ENCODE assay signal across 23 cellular contexts in the genomic region with DNA sequence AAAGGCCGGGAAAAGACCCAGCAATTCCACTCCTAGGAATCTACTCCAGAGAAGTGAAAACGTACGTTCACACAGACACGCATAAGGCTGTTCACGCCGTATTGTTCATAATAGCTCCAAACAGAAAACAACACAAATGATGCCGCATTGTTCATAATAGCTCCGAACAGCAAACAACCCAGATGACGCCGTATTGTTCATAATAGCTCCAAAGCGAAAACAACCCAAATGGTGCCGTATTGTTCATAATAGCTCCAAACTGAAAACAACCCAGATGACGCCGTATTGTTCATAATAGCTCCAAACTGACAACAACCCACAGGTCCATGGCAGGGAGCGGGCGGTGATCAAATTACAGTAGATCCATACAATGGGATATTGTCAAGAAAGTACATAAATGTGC.
DNase-seq lines count a peak whose midpoint lies in the region; ATAC-seq, FAIRE-seq and TF ChIP-seq lines count a peak whose summit lies in the region.
"Had no signal": no experiment of that assay in that cellular context is flagged by ENCODE, and none has a peak within 500 bp of the region (broad histone marks: within the 10 kb centered on the region; RNA-seq: fewer than 3 reads in every experiment).

No MANE protein-coding gene starts in this region.

- no peak overlapping the region for H3K4me3 ChIP-seq in OCI-LY7 (ENCODE audit: low read depth, low read length, poor library complexity, severe bottlenecking)
- H3K4me3 ChIP-seq: SJSA1, uterus had no signal

- H3K27ac Mint-ChIP-seq in activated CD4-positive, alpha-beta memory T cell treated with anti-CD3 and anti-CD28 coated beads, Interleukin-2, amount 10 ng/mL, durations not matched to agents 7 days and 5 days = no peak overlapping the region
- H3K27ac Mint-ChIP-seq: nephron progenitor cell had no signal

- no peaks in the 10 kb centered on the region for H3K4me1 ChIP-seq in OCI-LY7 (ENCODE audit: insufficient read depth, low read length, poor library complexity, severe bottlenecking)
- H3K4me1 ChIP-seq: SJSA1, uterus had no signal

- no peaks in the 10 kb centered on the region for H3K9me2 ChIP-seq in OCI-LY7 (ENCODE audit: insufficient read depth, low read length)

- TF ChIP-seq CTCF in OCI-LY7 (conservative IDR thresholded peaks at IDR 0.05; ENCODE audit: low read length) = no peak

- H3K36me3 Mint-ChIP-seq in activated CD4-positive, alpha-beta memory T cell treated with anti-CD3 and anti-CD28 coated beads, Interleukin-2, amount 10 ng/mL, durations not matched to agents 7 days and 5 days (ENCODE audit: low read depth) = peaks cover 2% of the 10 kb centered on the region

- H2AFZ ChIP-seq in OCI-LY7 (ENCODE audit: low read length) = no peak overlapping the region

- no peaks in the 10 kb centered on the region for H4K20me1 ChIP-seq in OCI-LY7 (ENCODE audit: insufficient read depth, low read length)

- no peaks in the 10 kb centered on the region for H3K9me3 ChIP-seq in OCI-LY7 (ENCODE audit: low read length)
- H3K9me3 ChIP-seq: SJSA1, uterus had no signal

- intact Hi-C loops in OCI-LY7 (cut with micrococcal nuclease; ENCODE audit: unreplicated experiment) = no loop called here

- peaks cover 6% of the 10 kb centered on the region; the same call in 1 of the 2 replicates for H3K36me3 ChIP-seq in OCI-LY7 (ENCODE audit: insufficient read depth, low read length)
- H3K36me3 ChIP-seq: SJSA1, uterus had no signal

- POLR2A ChIA-PET in OCI-LY7 (lab: Charles Lee) = interaction anchor here (0.7 kb wide), 1 partner anchor 313 kb away, joined by 3 read pairs; no protein-coding TSS in a partner anchor
- POLR2A ChIA-PET in activated CD4-positive, alpha-beta memory T cell treated with anti-CD3 and anti-CD28 coated beads, Interleukin-2, amount 10 ng/mL, durations not matched to agents 7 days and 5 days (lab: Charles Lee) = no interaction called here

- no peak overlapping the region for H3K27ac ChIP-seq in OCI-LY7 (ENCODE audit: low read depth, low read length, poor library complexity, severe bottlenecking)
- H3K27ac ChIP-seq: epithelial cell of prostate, SJSA1, uterus, VCaP had no signal

- peaks cover 5% of the 10 kb centered on the region for H3K9me3 Mint-ChIP-seq in activated CD4-positive, alpha-beta memory T cell treated with anti-CD3 and anti-CD28 coated beads, Interleukin-2, amount 10 ng/mL, durations not matched to agents 7 days and 5 days
- H3K9me3 Mint-ChIP-seq: activated naive CD4-positive, alpha-beta T cell treated with anti-CD3 and anti-CD28 coated beads, Interleukin-2, amount 50 U/mL, for 72 hours; central memory CD8-positive, alpha-beta T cell had no signal

- no peaks in the 10 kb centered on the region for H3K27me3 Mint-ChIP-seq in activated CD4-positive, alpha-beta memory T cell treated with anti-CD3 and anti-CD28 coated beads, Interleukin-2, amount 10 ng/mL, durations not matched to agents 7 days and 5 days
- H3K27me3 Mint-ChIP-seq: central memory CD8-positive, alpha-beta T cell had no signal

- H3K4me1 Mint-ChIP-seq in activated CD4-positive, alpha-beta memory T cell treated with anti-CD3 and anti-CD28 coated beads, Interleukin-2, amount 10 ng/mL, durations not matched to agents 7 days and 5 days = peaks cover 15% of the 10 kb centered on the region
- H3K4me1 Mint-ChIP-seq: nephron progenitor cell had no signal

- no peak overlapping the region for H3K4me2 ChIP-seq in OCI-LY7 (ENCODE audit: low read length)

- peak; percentile 58 for DNase-seq in COLO829 (ENCODE audit: low spot score)
- no peak for DNase-seq in HTR-8/SVneo (ENCODE audit: insufficient read length, low spot score)
- DNase-seq in OCI-LY7 (ENCODE audit: low spot score) = peak; percentile 15
- peak; percentile 42 for DNase-seq in glomerular endothelial cell (ENCODE audit: extremely low read depth, low read depth, low spot score)
- no peak for DNase-seq in central memory CD4-positive, alpha-beta T cell
- no peak for DNase-seq in activated CD4-positive, alpha-beta memory T cell treated with anti-CD3 and anti-CD28 coated beads, Interleukin-2, amount 10 ng/mL, durations not matched to agents 7 days and 5 days
- DNase-seq: activated CD8-positive, alpha-beta memory T cell treated with anti-CD3 and anti-CD28 coated beads, Interleukin-2, amount 50 U/mL, for 4 hours; AML-193; DND-41; hippocampal formation; NCI-H345; nephron progenitor cell; stimulated activated CD4-positive, alpha-beta T cell treated with anti-CD3 and anti-CD28 coated beads, Interleukin-4, amount 100 ng/mL, for 1 hour; uterus had no signal

- no TSS peak for BruUV-seq in OCI-LY7 (replicated peaks; lab: Mats Ljungman, UMichigan)

- CTCF ChIA-PET in OCI-LY7 (lab: Charles Lee; ENCODE audit: unreplicated experiment) = no interaction called here
- CTCF ChIA-PET in activated CD4-positive, alpha-beta memory T cell treated with anti-CD3 and anti-CD28 coated beads, Interleukin-2, amount 10 ng/mL, durations not matched to agents 7 days and 5 days (lab: Charles Lee) = no interaction called here

- no peak overlapping the region for H3K4me3 Mint-ChIP-seq in activated CD4-positive, alpha-beta memory T cell treated with anti-CD3 and anti-CD28 coated beads, Interleukin-2, amount 10 ng/mL, durations not matched to agents 7 days and 5 days
- H3K4me3 Mint-ChIP-seq: central memory CD8-positive, alpha-beta T cell; nephron progenitor cell had no signal

- ATAC-seq in GM21526 (IDR thresholded peaks at IDR 0.05; ENCODE audit: low FRiP score, unreplicated experiment) = no peak
- ATAC-seq in HG03159 (IDR thresholded peaks at IDR 0.05; ENCODE audit: unreplicated experiment) = no peak
- ATAC-seq: right cardiac atrium had no signal

- peak; percentile 69 for FAIRE-seq in HTR-8/SVneo (lab: Jason Lieb, UNC)
- FAIRE-seq: GM12892 had no signal

- H3K79me2 ChIP-seq in OCI-LY7 (ENCODE audit: insufficient read depth, low read depth, low read length) = no peaks in the 10 kb centered on the region

Comparison
In these comparisons a context has a peak if more than half of its experiments do, and no peak if none do; other contexts are left out.
1. DNase-seq: peak in COLO829 (single experiment), OCI-LY7 (single experiment) and glomerular endothelial cell (single experiment); none in HTR-8/SVneo (single experiment), central memory CD4-positive, alpha-beta T cell (single experiment) and activated CD4-positive, alpha-beta memory T cell treated with anti-CD3 and anti-CD28 coated beads, Interleukin-2, amount 10 ng/mL, durations not matched to agents 7 days and 5 days (single experiment).